8 cellular contexts compared by ENCODE assay signal in the genomic region with DNA sequence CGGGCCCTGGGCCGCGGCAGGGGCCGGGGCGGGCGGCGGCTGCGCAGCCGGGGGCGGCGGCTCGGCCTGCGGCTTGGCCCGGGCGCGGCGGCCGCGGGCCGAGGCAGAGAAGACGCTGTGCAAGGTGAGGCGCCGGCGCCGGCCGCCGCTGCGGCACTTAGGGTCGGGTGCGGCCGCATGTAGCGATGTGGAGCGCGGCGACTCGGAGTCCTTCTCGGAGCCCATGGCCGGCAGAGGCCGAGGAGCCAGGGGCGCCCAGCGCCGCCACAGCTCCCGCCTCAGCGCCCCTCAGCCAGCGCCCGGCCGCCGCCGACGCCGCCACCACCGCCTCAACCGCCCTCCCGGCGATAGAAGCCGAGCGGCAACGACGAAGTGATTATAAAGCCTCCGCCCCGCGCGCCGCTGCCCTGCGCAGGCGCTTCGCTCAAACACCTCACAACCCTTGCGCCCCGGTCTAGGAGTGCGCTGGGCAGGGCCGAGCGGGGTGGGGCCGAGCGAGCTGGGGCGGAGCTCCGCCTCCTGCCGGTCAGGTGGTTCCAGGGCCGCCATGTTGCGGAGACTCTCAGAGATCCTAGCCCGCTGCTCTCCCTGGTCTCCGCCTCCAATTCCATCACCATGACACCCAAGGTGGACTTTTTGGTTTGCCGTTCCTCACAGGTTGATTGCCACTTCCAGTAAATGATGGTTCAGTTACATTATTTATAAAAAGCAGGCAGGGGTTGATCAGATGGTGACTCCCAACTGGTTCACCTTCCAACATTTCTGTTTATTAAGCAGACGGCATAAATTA.
DNase-seq lines count a peak whose midpoint lies in the region; ATAC-seq lines count a peak whose summit lies in the region.

A gene with protein sequence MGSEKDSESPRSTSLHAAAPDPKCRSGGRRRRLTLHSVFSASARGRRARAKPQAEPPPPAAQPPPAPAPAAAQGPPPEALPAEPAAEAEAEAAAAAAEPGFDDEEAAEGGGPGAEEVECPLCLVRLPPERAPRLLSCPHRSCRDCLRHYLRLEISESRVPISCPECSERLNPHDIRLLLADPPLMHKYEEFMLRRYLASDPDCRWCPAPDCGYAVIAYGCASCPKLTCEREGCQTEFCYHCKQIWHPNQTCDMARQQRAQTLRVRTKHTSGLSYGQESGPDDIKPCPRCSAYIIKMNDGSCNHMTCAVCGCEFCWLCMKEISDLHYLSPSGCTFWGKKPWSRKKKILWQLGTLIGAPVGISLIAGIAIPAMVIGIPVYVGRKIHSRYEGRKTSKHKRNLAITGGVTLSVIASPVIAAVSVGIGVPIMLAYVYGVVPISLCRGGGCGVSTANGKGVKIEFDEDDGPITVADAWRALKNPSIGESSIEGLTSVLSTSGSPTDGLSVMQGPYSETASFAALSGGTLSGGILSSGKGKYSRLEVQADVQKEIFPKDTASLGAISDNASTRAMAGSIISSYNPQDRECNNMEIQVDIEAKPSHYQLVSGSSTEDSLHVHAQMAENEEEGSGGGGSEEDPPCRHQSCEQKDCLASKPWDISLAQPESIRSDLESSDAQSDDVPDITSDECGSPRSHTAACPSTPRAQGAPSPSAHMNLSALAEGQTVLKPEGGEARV (minus strand): TSS at position 349 of the 790 bp plus-strand sequence. CDS start 124 bp downstream, at position 225.

- H3K9me3 Mint-ChIP-seq in central memory CD8-positive, alpha-beta T cell, result no peaks in the 10 kb centered on the region

- H3K27ac Mint-ChIP-seq in central memory CD8-positive, alpha-beta T cell (ENCODE audit: low read depth), result peak within 1 kb of the TSS; percentile 84

- peaks cover 35% of the 10 kb centered on the region for H3K4me1 Mint-ChIP-seq in central memory CD8-positive, alpha-beta T cell

- peak; percentile 98 for DNase-seq in AG08396 (ENCODE audit: low spot score)
- peak; percentile 79 to 94 for DNase-seq in NCI-H446 (lab: John Stamatoyannopoulos, UW)
- DNase-seq in activated CD4-positive, CD25-positive, alpha-beta regulatory T cell treated with anti-CD3 and anti-CD28 coated beads, Interleukin-2, amount 50 U/mL, for 16 hours (ENCODE audit: low read depth, low spot score), result peak; percentile 86
- DNase-seq in central memory CD8-positive, alpha-beta T cell (ENCODE audit: low spot score in 2 of 2), result peak; percentile 83 to 91
- peak; percentile 97 for DNase-seq in islet precursor cell
- DNase-seq in stimulated activated CD4-positive, alpha-beta T cell treated with anti-CD3 and anti-CD28 coated beads, Interleukin-12 subunit alpha, Interleukin-12 subunit beta, amount 100 ng/mL, for 48 hours (ENCODE audit: low read depth in 2 of 3, low spot score in 1 of 3), result peak; percentile 89 to 95 (median 92)

- peak; percentile 85 for ATAC-seq in GM19023 (IDR thresholded peaks at IDR 0.05; ENCODE audit: unreplicated experiment)
- ATAC-seq in HG03280 (IDR thresholded peaks at IDR 0.05; ENCODE audit: unreplicated experiment), result peak; percentile 86
- ATAC-seq in central memory CD8-positive, alpha-beta T cell (replicated peaks; ENCODE audit: extremely low read depth, poor library complexity, severe bottlenecking), result peak; percentile 93

- H3K27me3 Mint-ChIP-seq in central memory CD8-positive, alpha-beta T cell, result no peaks in the 10 kb centered on the region

- H3K4me3 Mint-ChIP-seq in central memory CD8-positive, alpha-beta T cell, result peak within 1 kb of the TSS; percentile 84

- H3K36me3 Mint-ChIP-seq in central memory CD8-positive, alpha-beta T cell (ENCODE audit: insufficient read depth), result peaks cover 11% of the 10 kb centered on the region

Comparison
In these comparisons a context has a peak if more than half of its experiments do, and no peak if none do; other contexts are left out.
1. Peak in every context shown above with its lines: DNase-seq and ATAC-seq.